ENCODE assay signal across 13 cellular contexts in genomic region chr6:80425089-80425823, GRCh38.
A peak's percentile ranks its signal among the peaks of the same experiment; 100 is the strongest.
DNase-seq lines count a peak whose midpoint lies in the region; FAIRE-seq and TF ChIP-seq lines count a peak whose summit lies in the region.
"Had no signal": no experiment of that assay in that cellular context is flagged by ENCODE, and none has a peak within 500 bp of the region (broad histone marks: within the 10 kb centered on the region; RNA-seq: fewer than 3 reads in every experiment).

No MANE protein-coding gene starts in this region.

- FAIRE-seq in RCC 7860 (lab: Jason Lieb, UNC): no peak

- H3K4me3 ChIP-seq in retinal pigment epithelial cell (ENCODE audit: low read length): no peak overlapping the region
- H3K4me3 ChIP-seq: skin epidermis had no signal

- TF ChIP-seq CTCF in retinal pigment epithelial cell (conservative IDR thresholded peaks at IDR 0.05; ENCODE audit: low read depth, low read length): peak; percentile 6

- DNase-seq in GM03348 (ENCODE audit: low spot score): peak; percentile 79
- peak; percentile 49 for DNase-seq in RCC 7860 (ENCODE audit: low spot score)
- DNase-seq in epidermal melanocyte (ENCODE audit: insufficient read length, low spot score): peak; percentile 46
- peak; percentile 87 for DNase-seq in retinal pigment epithelial cell (ENCODE audit: low read depth)
- DNase-seq in stimulated activated CD4-positive, alpha-beta T cell treated with anti-CD3 and anti-CD28 coated beads, Interleukin-4, amount 100 ng/mL, for 4 hours: no peak
- no peak for DNase-seq in activated T-cell treated with anti-CD3 and anti-CD28 coated beads, Interleukin-2, amount 50 U/mL, for 48 hours
- DNase-seq in NCI-H2107 (lab: John Stamatoyannopoulos, UW): no peak
- DNase-seq in HT-29 (ENCODE audit: low spot score): no peak
- DNase-seq: activated CD4-positive, alpha-beta memory T cell treated with anti-CD3 and anti-CD28 coated beads, Interleukin-2, amount 10 ng/mL, durations not matched to agents 7 days and 5 days; endodermal cell; NCI-H1694; NCI-H82 had no signal

Comparison
In these comparisons a context has a peak if more than half of its experiments do, and no peak if none do; other contexts are left out.
1. DNase-seq: peak in GM03348 (single experiment), RCC 7860 (single experiment), epidermal melanocyte (single experiment) and retinal pigment epithelial cell (single experiment); none in stimulated activated CD4-positive, alpha-beta T cell treated with anti-CD3 and anti-CD28 coated beads, Interleukin-4, amount 100 ng/mL, for 4 hours (0 of 2), activated T-cell treated with anti-CD3 and anti-CD28 coated beads, Interleukin-2, amount 50 U/mL, for 48 hours (0 of 2), NCI-H2107 (single experiment) and HT-29 (single experiment).